10 cellular contexts compared by ENCODE assay signal in genomic region chr22:50262460-50262911, GRCh38. TPM values are rescaled to one million over a fixed set of nuclear protein-coding genes. Genes with fewer than 3 reads are reported as not detected.
A peak's percentile ranks its signal among the peaks of the same experiment; 100 is the strongest.
DNase-seq lines count a peak whose midpoint lies in the region; ATAC-seq and TF ChIP-seq lines count a peak whose summit lies in the region.
"Had no signal": no experiment of that assay in that cellular context is flagged by ENCODE, and none has a peak within 500 bp of the region (broad histone marks: within the 10 kb centered on the region; RNA-seq: fewer than 3 reads in every experiment).

No MANE protein-coding gene starts in this region.

- H3K27me3 Mint-ChIP-seq in activated CD4-positive, alpha-beta T cell treated with anti-CD3 and anti-CD28 coated beads for 36 hours, result peaks cover 14% of the 10 kb centered on the region
- peaks cover 39% of the 10 kb centered on the region for H3K27me3 Mint-ChIP-seq in activated naive CD8-positive, alpha-beta T cell treated with anti-CD3 and anti-CD28 coated beads for 36 hours
- peaks cover 3% of the 10 kb centered on the region for H3K27me3 Mint-ChIP-seq in neural crest cell (ENCODE audit: low read depth)

- no peak overlapping the region for H3K9ac ChIP-seq in MM.1S (ENCODE audit: low read length)

- no peaks in the 10 kb centered on the region for H3K27me3 ChIP-seq in MM.1S (replicated peaks; ENCODE audit: insufficient read depth, low read length)
- H3K27me3 ChIP-seq: BE2C had no signal

- peaks cover 5% of the 10 kb centered on the region for H3K4me1 Mint-ChIP-seq in activated CD4-positive, alpha-beta T cell treated with anti-CD3 and anti-CD28 coated beads for 36 hours
- peaks cover 5% of the 10 kb centered on the region for H3K4me1 Mint-ChIP-seq in activated naive CD8-positive, alpha-beta T cell treated with anti-CD3 and anti-CD28 coated beads for 36 hours
- peaks cover 5% of the 10 kb centered on the region for H3K4me1 Mint-ChIP-seq in neural crest cell

- H3K27ac ChIP-seq in MM.1S (ENCODE audit: low read length), result no peak overlapping the region
- H3K27ac ChIP-seq: spleen had no signal

- H3K9me2 ChIP-seq in MM.1S (replicated peaks; ENCODE audit: insufficient read depth, low read length), result no peaks in the 10 kb centered on the region

- no peak overlapping the region for H3K4me3 ChIP-seq in MM.1S (ENCODE audit: low read length)

- H3K4me2 ChIP-seq in MM.1S (ENCODE audit: low read depth, low read length), result peak overlapping the region; percentile 39; the same call in 1 of the 2 replicates

- no peak overlapping the region for H2AFZ ChIP-seq in MM.1S (ENCODE audit: low read length)

- H3K4me1 ChIP-seq in MM.1S (ENCODE audit: low read length), result peaks cover 8% of the 10 kb centered on the region

- H3F3A ChIP-seq in MM.1S (ENCODE audit: insufficient read depth, low read length), result no peaks in the 10 kb centered on the region

- peak overlapping the region; percentile 54 for H3K4me3 Mint-ChIP-seq in activated CD4-positive, alpha-beta T cell treated with anti-CD3 and anti-CD28 coated beads for 36 hours
- peak overlapping the region; percentile 61 for H3K4me3 Mint-ChIP-seq in activated naive CD8-positive, alpha-beta T cell treated with anti-CD3 and anti-CD28 coated beads for 36 hours
- peak overlapping the region; percentile 81 for H3K4me3 Mint-ChIP-seq in neural crest cell

- TF ChIP-seq CTCF in MM.1S (IDR thresholded peaks at IDR 0.05; ENCODE audit: low read length), result no peak
- TF ChIP-seq CTCF in neural crest cell (conservative IDR thresholded peaks at IDR 0.05), result no peak

- H3K79me2 ChIP-seq in MM.1S (ENCODE audit: low read length), result peaks cover 16% of the 10 kb centered on the region

- H3K9me3 ChIP-seq in MM.1S (replicated peaks; ENCODE audit: insufficient read depth, low read length), result no peaks in the 10 kb centered on the region
- H3K9me3 ChIP-seq: BE2C had no signal

- H3K36me3 ChIP-seq in MM.1S (replicated peaks; ENCODE audit: insufficient read depth, low read length), result no peaks in the 10 kb centered on the region

- H4K20me1 ChIP-seq in MM.1S (ENCODE audit: insufficient read depth, low read length), result no peaks in the 10 kb centered on the region

- H3K36me3 Mint-ChIP-seq in activated CD4-positive, alpha-beta T cell treated with anti-CD3 and anti-CD28 coated beads for 36 hours (ENCODE audit: low read depth), result no peaks in the 10 kb centered on the region
- H3K36me3 Mint-ChIP-seq in activated naive CD8-positive, alpha-beta T cell treated with anti-CD3 and anti-CD28 coated beads for 36 hours, result no peaks in the 10 kb centered on the region
- H3K36me3 Mint-ChIP-seq in neural crest cell (ENCODE audit: low read depth), result no peaks in the 10 kb centered on the region

- intact Hi-C loops in activated CD4-positive, alpha-beta T cell treated with anti-CD3 and anti-CD28 coated beads for 36 hours (cut with DNase I, micrococcal nuclease), result no loop called here

- POLR2A ChIA-PET in activated CD4-positive, alpha-beta T cell treated with anti-CD3 and anti-CD28 coated beads for 36 hours (lab: Charles Lee), result no interaction called here
- POLR2A ChIA-PET in HEK293T (lab: Yijun Ruan, JAX), result interaction anchor here (1.4 kb wide), 1 partner anchor 10 kb away, joined by 4 read pairs; no protein-coding TSS in a partner anchor

- H3K27ac Mint-ChIP-seq in activated CD4-positive, alpha-beta T cell treated with anti-CD3 and anti-CD28 coated beads for 36 hours, result no peak overlapping the region
- no peak overlapping the region for H3K27ac Mint-ChIP-seq in activated naive CD8-positive, alpha-beta T cell treated with anti-CD3 and anti-CD28 coated beads for 36 hours
- no peak overlapping the region for H3K27ac Mint-ChIP-seq in neural crest cell (ENCODE audit: unreplicated experiment)

- ATAC-seq in activated CD4-positive, alpha-beta T cell treated with anti-CD3 and anti-CD28 coated beads for 36 hours, result peak; percentile 36
- no peak for ATAC-seq in HG03196 (IDR thresholded peaks at IDR 0.05; ENCODE audit: unreplicated experiment)

- CTCF ChIA-PET in activated CD4-positive, alpha-beta T cell treated with anti-CD3 and anti-CD28 coated beads for 36 hours (lab: Charles Lee), result interaction anchor here (1.1 kb wide), 1 partner anchor 10 kb away, joined by 3 read pairs; no protein-coding TSS in a partner anchor
- CTCF ChIA-PET in HEK293T (lab: Yijun Ruan, JAX), result interaction anchor here (1.3 kb wide), 1 partner anchor 9 kb away, joined by 4 read pairs; no protein-coding TSS in a partner anchor

- DNase-seq in activated CD4-positive, alpha-beta T cell treated with anti-CD3 and anti-CD28 coated beads for 36 hours, result peak; percentile 47
- DNase-seq in activated CD4-positive, alpha-beta T cell treated with anti-CD3 and anti-CD28 coated beads, Interleukin-2, amount 50 U/mL, for 1 hour, result no peak
- DNase-seq in MM.1S (no peak), neural crest cell (ENCODE audit: low read depth, low spot score) (no peak), HEK293T (ENCODE audit: extremely low spot score) (no peak), CD1c-positive myeloid dendritic cell (ENCODE audit: extremely low spot score) (no peak)
- no peak for DNase-seq in activated naive CD8-positive, alpha-beta T cell treated with anti-CD3 and anti-CD28 coated beads for 36 hours
- DNase-seq: BE2C, spleen had no signal

- H3K9me3 Mint-ChIP-seq in activated CD4-positive, alpha-beta T cell treated with anti-CD3 and anti-CD28 coated beads for 36 hours (ENCODE audit: low read depth), result no peaks in the 10 kb centered on the region
- no peaks in the 10 kb centered on the region for H3K9me3 Mint-ChIP-seq in activated naive CD8-positive, alpha-beta T cell treated with anti-CD3 and anti-CD28 coated beads for 36 hours
- no peaks in the 10 kb centered on the region for H3K9me3 Mint-ChIP-seq in neural crest cell

TF ChIP-seq in HEK293T, 16 proteins besides CTCF, POLR2A, EP300 and RAD21:
- TF ChIP-seq BHLHE40 (IDR thresholded peaks at IDR 0.05; ENCODE audit: borderline replicate concordance), result no peak
- TF ChIP-seq HDGF (IDR thresholded peaks at IDR 0.05; ENCODE audit: borderline replicate concordance), result no peak
- TF ChIP-seq PKNOX1 (IDR thresholded peaks at IDR 0.05), result no peak
- no peak for TF ChIP-seq FOXM1 (IDR thresholded peaks at IDR 0.05; ENCODE audit: borderline replicate concordance)
- TF ChIP-seq FOXK2 (IDR thresholded peaks at IDR 0.05), result no peak
- no peak for TF ChIP-seq SP1 (IDR thresholded peaks at IDR 0.05)
- TF ChIP-seq SUZ12 (IDR thresholded peaks at IDR 0.05), result no peak
- no peak for TF ChIP-seq TARDBP (IDR thresholded peaks at IDR 0.05)
- no peak for TF ChIP-seq LEF1 (IDR thresholded peaks at IDR 0.05; ENCODE audit: borderline replicate concordance)
- no peak for TF ChIP-seq FOXA1 (IDR thresholded peaks at IDR 0.05)
- TF ChIP-seq CTBP1 (IDR thresholded peaks at IDR 0.05; ENCODE audit: borderline replicate concordance), result no peak
- no peak for TF ChIP-seq ARNT (IDR thresholded peaks at IDR 0.05)
- TF ChIP-seq ELF4 (IDR thresholded peaks at IDR 0.05), result no peak
- no peak for TF ChIP-seq ZNF384 (IDR thresholded peaks at IDR 0.05)
- TF ChIP-seq NFRKB (IDR thresholded peaks at IDR 0.05), result no peak

RNA-seq across cellular contexts. Expression of gene MAPK12, which starts 1.0 kb away (rescaled TPM):
- total RNA-seq in activated CD4-positive, alpha-beta T cell treated with anti-CD3 and anti-CD28 coated beads for 36 hours, result 1 to 10 TPM; 5.4 to 8.1 TPM
- total RNA-seq in activated naive CD8-positive, alpha-beta T cell treated with anti-CD3 and anti-CD28 coated beads for 36 hours, result 1 to 10 TPM; 3.5 to 3.6 TPM
- 45.1 and 46.5 TPM in 2 replicates for total RNA-seq in neural crest cell

RNA-seq across cellular contexts. Expression of gene MAPK11, which starts 7.7 kb away (rescaled TPM):
- 10 to 100 TPM; 11.6 to 13.6 TPM for total RNA-seq in activated CD4-positive, alpha-beta T cell treated with anti-CD3 and anti-CD28 coated beads for 36 hours
- total RNA-seq in activated naive CD8-positive, alpha-beta T cell treated with anti-CD3 and anti-CD28 coated beads for 36 hours, result 1 to 10 TPM; 3.2 to 3.3 TPM
- total RNA-seq in neural crest cell, result 15.9 and 16.3 TPM in 2 replicates

RNA-seq across cellular contexts. Expression of gene HDAC10, which starts 11.4 kb away (rescaled TPM):
- 10 to 100 TPM; 33.5 to 41.5 TPM for total RNA-seq in activated CD4-positive, alpha-beta T cell treated with anti-CD3 and anti-CD28 coated beads for 36 hours
- total RNA-seq in activated naive CD8-positive, alpha-beta T cell treated with anti-CD3 and anti-CD28 coated beads for 36 hours, result 10 to 100 TPM; 37.3 to 42.3 TPM
- total RNA-seq in neural crest cell, result 49.9 and 52.9 TPM in 2 replicates

RNA-seq across cellular contexts. Expression of gene TUBGCP6, which starts 17.7 kb away (rescaled TPM):
- 10 to 100 TPM; 42.2 to 49.2 TPM for total RNA-seq in activated CD4-positive, alpha-beta T cell treated with anti-CD3 and anti-CD28 coated beads for 36 hours
- 10 to 100 TPM; 38.7 to 41.7 TPM for total RNA-seq in activated naive CD8-positive, alpha-beta T cell treated with anti-CD3 and anti-CD28 coated beads for 36 hours
- 48.8 and 54.4 TPM in 2 replicates for total RNA-seq in neural crest cell

RNA-seq across cellular contexts. Expression of gene PLXNB2, which starts 45.0 kb away (rescaled TPM):
- 1 to 10 TPM; 5.5 to 6.3 TPM for total RNA-seq in activated CD4-positive, alpha-beta T cell treated with anti-CD3 and anti-CD28 coated beads for 36 hours
- total RNA-seq in activated naive CD8-positive, alpha-beta T cell treated with anti-CD3 and anti-CD28 coated beads for 36 hours, result 10 to 100 TPM; 16.1 to 16.8 TPM
- total RNA-seq in neural crest cell, result 128 and 130 TPM in 2 replicates
